In genomic region chr3:44338828-44339127, GRCh38 we compare ENCODE assay signal across 8 cellular contexts. TPM values are rescaled to one million over a fixed set of nuclear protein-coding genes. Genes with fewer than 3 reads are reported as not detected.
DNase-seq lines count a peak whose midpoint lies in the region; ATAC-seq, FAIRE-seq and TF ChIP-seq lines count a peak whose summit lies in the region.

No MANE protein-coding gene starts in this region.

- no peak for TF ChIP-seq POLR2A in sigmoid colon (IDR thresholded peaks at IDR 0.05)

- TF ChIP-seq EP300 in sigmoid colon (IDR thresholded peaks at IDR 0.05), result no peak

- FAIRE-seq in GM19239 (lab: Jason Lieb, UNC), result no peak

- WGBS in sigmoid colon, 2 donors, result 0% methylated on average over 15 of the region's 15 CpGs

- intact Hi-C loops in sigmoid colon (cut with DNase I), result loop anchor here (2.0 to 5.0 kb wide), 4 partner anchors 99 to 424 kb away; partner anchors contain the start of genes KIAA1143, KIF15 and ZNF197

- H3K4me3 ChIP-seq in GM12865 (ENCODE audit: low read depth, low read length) (peak overlapping the region; percentile 98), fibroblast of mammary gland (ENCODE audit: control insufficient read depth, low read depth, low read length) (peak overlapping the region; percentile 79), sigmoid colon (peak overlapping the region; percentile 61 to 78 (median 69))

- peak overlapping the region; percentile 90 to 97 (median 96) for H3K27ac ChIP-seq in sigmoid colon

- no peaks in the 10 kb centered on the region for H3K36me3 ChIP-seq in sigmoid colon

- no peaks in the 10 kb centered on the region for H3K27me3 ChIP-seq in sigmoid colon

- DNase-seq in GM12865 (ENCODE audit: low read depth), result no peak
- DNase-seq in fibroblast of mammary gland (ENCODE audit: low read depth), result no peak
- no peak for DNase-seq in sigmoid colon
- DNase-seq in GM19239 (ENCODE audit: insufficient read length, low spot score), result no peak
- no peak for DNase-seq in SKM-1 treated with dmso at 0.1 percent for 144 hours (lab: John Stamatoyannopoulos, UW; ENCODE audit: unreplicated experiment)

- no peaks in the 10 kb centered on the region for H3K9me3 ChIP-seq in sigmoid colon

- ATAC-seq in SK-N-SH treated with all-trans-retinoic acid at 6 μM for 48 hours (no peak), GM21447 (IDR thresholded peaks at IDR 0.05; ENCODE audit: unreplicated experiment) (no peak), HG03460 (IDR thresholded peaks at IDR 0.05; ENCODE audit: unreplicated experiment) (no peak)

- peaks cover 0 to 50% (median 30%) of the 10 kb centered on the region in 4 donors for H3K4me1 ChIP-seq in sigmoid colon

- TF ChIP-seq CTCF in GM12865 (IDR thresholded peaks at IDR 0.05; ENCODE audit: insufficient read depth, low read depth, low read length, missing control alignments), result no peak
- TF ChIP-seq CTCF in fibroblast of mammary gland (conservative IDR thresholded peaks at IDR 0.05; ENCODE audit: control insufficient read depth, insufficient read depth, low read depth, low read length), result no peak
- no peak for TF ChIP-seq CTCF in sigmoid colon (IDR thresholded peaks at IDR 0.05)

TF ChIP-seq in SK-N-SH treated with all-trans-retinoic acid at 6 μM for 48 hours, 23 proteins besides CTCF, POLR2A, EP300 and RAD21:
- TF ChIP-seq ZFP3 (CRISPR knock-in tag; IDR thresholded peaks at IDR 0.05), result 0 out of 2 replicates have a peak, but pooled peaks have one; percentile 8
- no peak for TF ChIP-seq ESRRG (CRISPR knock-in tag; IDR thresholded peaks at IDR 0.05)
- no peak for TF ChIP-seq TCF4 (CRISPR knock-in tag; IDR thresholded peaks at IDR 0.05; ENCODE audit: borderline replicate concordance)

RNA-seq across cellular contexts. Expression of gene TCAIM, which starts 0.2 kb away (rescaled TPM):
- total RNA-seq in sigmoid colon, result 10 to 100 TPM; 30.3 to 39.3 (median 33.8) TPM
- 10 to 100 TPM; 12.6 to 14.4 (median 14.1) TPM for polyA plus RNA-seq in sigmoid colon
